1 cellular context compared by ENCODE assay signal in genomic region chr20:64189530-64189966, GRCh38.
TF ChIP-seq lines count a peak whose summit lies in the region.

No MANE protein-coding gene starts in this region.

TF ChIP-seq in WTC11, 78 proteins besides CTCF, POLR2A, EP300 and RAD21:
- no peak for TF ChIP-seq NFYB (CRISPR knock-in tag; conservative IDR thresholded peaks at IDR 0.05; ENCODE audit: low read depth)
- no peak for TF ChIP-seq ZBTB43 (CRISPR knock-in tag; IDR thresholded peaks at IDR 0.05)
- no peak for TF ChIP-seq ZNF281 (CRISPR knock-in tag; IDR thresholded peaks at IDR 0.05)
- TF ChIP-seq ZNF232 (CRISPR knock-in tag; IDR thresholded peaks at IDR 0.05): no peak
- no peak for TF ChIP-seq RELA (CRISPR knock-in tag; IDR thresholded peaks at IDR 0.05; ENCODE audit: borderline replicate concordance)
- TF ChIP-seq PREB (CRISPR knock-in tag; IDR thresholded peaks at IDR 0.05; ENCODE audit: borderline replicate concordance): no peak
- no peak for TF ChIP-seq USF2 (CRISPR knock-in tag; IDR thresholded peaks at IDR 0.05)
- TF ChIP-seq NR1H2 (CRISPR knock-in tag; IDR thresholded peaks at IDR 0.05): no peak
- no peak for TF ChIP-seq GTF2I (CRISPR knock-in tag; conservative IDR thresholded peaks at IDR 0.05)
- TF ChIP-seq ZNF425 (CRISPR knock-in tag; conservative IDR thresholded peaks at IDR 0.05): no peak
- no peak for TF ChIP-seq ATF3 (CRISPR knock-in tag; conservative IDR thresholded peaks at IDR 0.05)
- no peak for TF ChIP-seq ATF6 (CRISPR knock-in tag; IDR thresholded peaks at IDR 0.05)
- no peak for TF ChIP-seq AFF4 (CRISPR knock-in tag; IDR thresholded peaks at IDR 0.05; ENCODE audit: borderline replicate concordance)
- TF ChIP-seq ZNF416 (CRISPR knock-in tag; IDR thresholded peaks at IDR 0.05): no peak
- no peak for TF ChIP-seq ELF4 (CRISPR knock-in tag; IDR thresholded peaks at IDR 0.05; ENCODE audit: low read depth)
- TF ChIP-seq ESRRA (CRISPR knock-in tag; IDR thresholded peaks at IDR 0.05; ENCODE audit: borderline replicate concordance): no peak
- TF ChIP-seq ZNF219 (CRISPR knock-in tag; IDR thresholded peaks at IDR 0.05; ENCODE audit: borderline replicate concordance): no peak
- no peak for TF ChIP-seq ZNF121 (CRISPR knock-in tag; IDR thresholded peaks at IDR 0.05)
